ENCODE assay signal across 1 cellular context in genomic region chr17:49241763-49242312, GRCh38.
TF ChIP-seq lines count a peak whose summit lies in the region.

No MANE protein-coding gene starts in this region.

TF ChIP-seq in K562, 482 proteins besides CTCF, POLR2A, EP300 and RAD21 (continued from another document and continues in another):
- TF ChIP-seq PBX2 (CRISPR knock-in tag; IDR thresholded peaks at IDR 0.05; ENCODE audit: low read depth) = no peak
- TF ChIP-seq PBX2 (tag; conservative IDR thresholded peaks at IDR 0.05; ENCODE audit: low read depth) = peak; percentile 25; the same call in 1 of the 2 replicates
- TF ChIP-seq YY1 (IDR thresholded peaks at IDR 0.05; ENCODE audit: borderline replicate concordance in 1 of 3, control insufficient read depth in 1 of 3, extremely low read depth in 1 of 3, insufficient read depth in 3 of 3, insufficient read length in 1 of 3, insufficient replicate concordance in 2 of 3, low read depth in 1 of 3, low read length in 2 of 3) = no peak
- TF ChIP-seq ZNF586 (CRISPR knock-in tag; conservative IDR thresholded peaks at IDR 0.05) = no peak
- TF ChIP-seq ZNF384 (IDR thresholded peaks at IDR 0.05; ENCODE audit: low read depth, low read length) = no peak
- no peak for TF ChIP-seq ZNF146 (CRISPR knock-in tag; IDR thresholded peaks at IDR 0.05; ENCODE audit: unreplicated experiment)
- TF ChIP-seq HIVEP1 (CRISPR knock-in tag; IDR thresholded peaks at IDR 0.05) = no peak
- no peak for TF ChIP-seq SMC3 (conservative IDR thresholded peaks at IDR 0.05; ENCODE audit: insufficient read depth, low read depth, low read length)
- TF ChIP-seq ZNF609 (CRISPR knock-in tag; IDR thresholded peaks at IDR 0.05; ENCODE audit: borderline replicate concordance) = no peak
- no peak for TF ChIP-seq ARNT (IDR thresholded peaks at IDR 0.05)
- no peak for TF ChIP-seq ARID4B (CRISPR knock-in tag; IDR thresholded peaks at IDR 0.05)
- TF ChIP-seq SFPQ (IDR thresholded peaks at IDR 0.05; ENCODE audit: low read depth, low read length) = no peak
- TF ChIP-seq SRSF3 (IDR thresholded peaks at IDR 0.05; ENCODE audit: insufficient read depth, low read length) = no peak
- TF ChIP-seq ZNF239 (CRISPR knock-in tag; IDR thresholded peaks at IDR 0.05) = no peak
- TF ChIP-seq KDM5B (IDR thresholded peaks at IDR 0.05; ENCODE audit: insufficient replicate concordance, low read depth, low read length) = no peak
- TF ChIP-seq ZNF695 (CRISPR knock-in tag; IDR thresholded peaks at IDR 0.05) = no peak
- TF ChIP-seq SPI1 (IDR thresholded peaks at IDR 0.05; ENCODE audit: borderline replicate concordance, low read depth, low read length) = no peak
- no peak for TF ChIP-seq ZKSCAN3 (CRISPR knock-in tag; IDR thresholded peaks at IDR 0.05)
- TF ChIP-seq PRMT5 (CRISPR knock-in tag; IDR thresholded peaks at IDR 0.05) = no peak
- no peak for TF ChIP-seq ZNF217 (CRISPR knock-in tag; IDR thresholded peaks at IDR 0.05)
- TF ChIP-seq BCLAF1 (IDR thresholded peaks at IDR 0.05; ENCODE audit: borderline replicate concordance in 1 of 2, control insufficient read depth in 1 of 2, low read depth in 2 of 2, low read length in 1 of 2) = no peak
- no peak for TF ChIP-seq ZBTB7A (IDR thresholded peaks at IDR 0.05; ENCODE audit: borderline replicate concordance, control insufficient read depth, low read depth, low read length)
- no peak for TF ChIP-seq ZSCAN29 (IDR thresholded peaks at IDR 0.05)
- no peak for TF ChIP-seq CBX2 (IDR thresholded peaks at IDR 0.05; ENCODE audit: insufficient read depth, low read length, poor library complexity, severe bottlenecking)
- no peak for TF ChIP-seq ESRRB (CRISPR knock-in tag; IDR thresholded peaks at IDR 0.05; ENCODE audit: borderline replicate concordance)
- no peak for TF ChIP-seq TGIF2 (CRISPR knock-in tag; IDR thresholded peaks at IDR 0.05)
- TF ChIP-seq TCFL5 (CRISPR knock-in tag; conservative IDR thresholded peaks at IDR 0.05) = no peak
- no peak for TF ChIP-seq MTA3 (IDR thresholded peaks at IDR 0.05; ENCODE audit: borderline replicate concordance)
- no peak for TF ChIP-seq ZNF436 (CRISPR knock-in tag; IDR thresholded peaks at IDR 0.05)
- TF ChIP-seq YBX1 (IDR thresholded peaks at IDR 0.05) = no peak
- no peak for TF ChIP-seq ZNF174 (CRISPR knock-in tag; IDR thresholded peaks at IDR 0.05)
- no peak for TF ChIP-seq ZNF280B (CRISPR knock-in tag; IDR thresholded peaks at IDR 0.05)
- TF ChIP-seq HDAC3 (IDR thresholded peaks at IDR 0.05; ENCODE audit: borderline replicate concordance, partially characterized antibody) = no peak
- TF ChIP-seq BMI1 (IDR thresholded peaks at IDR 0.05; ENCODE audit: low read length) = no peak
- no peak for TF ChIP-seq ZNF518B (CRISPR knock-in tag; IDR thresholded peaks at IDR 0.05)
- no peak for TF ChIP-seq ZBTB1 (CRISPR knock-in tag; IDR thresholded peaks at IDR 0.05; ENCODE audit: borderline replicate concordance, low read depth)
- no peak for TF ChIP-seq DNMT1 (IDR thresholded peaks at IDR 0.05)
- no peak for TF ChIP-seq ZNF232 (CRISPR knock-in tag; IDR thresholded peaks at IDR 0.05)
